ENCODE assay signal across 22 cellular contexts in the genomic region with DNA sequence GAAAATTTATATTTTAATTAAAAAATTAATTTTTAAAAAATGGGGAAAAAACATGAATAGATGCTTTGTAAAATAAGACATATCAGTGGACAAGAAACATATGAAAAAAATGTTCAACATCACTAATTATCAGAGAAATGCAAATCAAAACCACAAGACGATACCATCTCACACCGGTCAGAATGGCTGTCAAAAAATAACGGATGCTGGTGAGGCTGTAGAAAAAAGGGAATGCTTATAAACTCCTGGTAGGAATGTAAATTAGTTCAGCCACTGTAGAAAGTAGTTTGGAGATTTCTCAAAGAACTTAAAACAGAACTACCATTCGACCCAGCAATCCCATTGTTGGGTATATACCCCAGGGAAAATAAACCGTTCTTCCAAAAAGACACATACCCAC.
"Had no signal": no experiment of that assay in that cellular context is flagged by ENCODE, and none has a peak within 500 bp of the region (broad histone marks: within the 10 kb centered on the region; RNA-seq: fewer than 3 reads in every experiment).

No MANE protein-coding gene starts in this region.

- H3K4me2 ChIP-seq: hepatocyte had no signal

- H2AFZ ChIP-seq: hepatocyte had no signal

- H3K27me3 ChIP-seq: dorsolateral prefrontal cortex, esophagus muscularis mucosa, foreskin keratinocyte, gastroesophageal sphincter, heart left ventricle, hepatocyte, left lung had no signal

- H3K4me3 Mint-ChIP-seq: immature natural killer cell, mesothelial cell of epicardium, naive B cell had no signal

- H3K27ac Mint-ChIP-seq: immature natural killer cell, mesothelial cell of epicardium had no signal

- H3K79me2 ChIP-seq: hepatocyte had no signal

- H3K4me1 ChIP-seq: esophagus muscularis mucosa, foreskin keratinocyte, gastroesophageal sphincter, heart left ventricle, left lung, lower lobe of right lung had no signal

- H3K27me3 Mint-ChIP-seq: naive B cell had no signal

- H3K4me3 ChIP-seq: coronary artery, dorsolateral prefrontal cortex, esophagus muscularis mucosa, gastroesophageal sphincter, heart left ventricle, hepatocyte, left lung, lower lobe of right lung, mucosa of descending colon had no signal

- H3K9me3 ChIP-seq: esophagus muscularis mucosa, gastroesophageal sphincter, heart left ventricle, left lung, lower lobe of right lung, mucosa of descending colon had no signal

- H3K27ac ChIP-seq: coronary artery, dorsolateral prefrontal cortex, esophagus muscularis mucosa, foreskin keratinocyte, gastroesophageal sphincter, heart left ventricle, hepatocyte, left lung, lower lobe of right lung had no signal

- H3K4me1 Mint-ChIP-seq: immature natural killer cell, mesothelial cell of epicardium had no signal

- DNase-seq: dorsolateral prefrontal cortex; effector CD4-positive, alpha-beta T cell; effector memory CD4-positive, alpha-beta T cell; foreskin keratinocyte; heart left ventricle; hypothalamus; immature natural killer cell; islet precursor cell; left cardiac atrium; left lung; left ventricle myocardium superior; lower lobe of right lung; mucosa of descending colon; naive B cell had no signal

- FAIRE-seq: colon, endothelial cell of umbilical vein, frontal cortex had no signal

- H3K9me3 Mint-ChIP-seq: immature natural killer cell, naive B cell had no signal

- ATAC-seq: foreskin keratinocyte, gastroesophageal sphincter, heart left ventricle, left cardiac atrium, left lung, left ventricle myocardium superior, lower lobe of right lung, mucosa of descending colon had no signal
